ENCODE assay signal across 2 cellular contexts in the genomic region with DNA sequence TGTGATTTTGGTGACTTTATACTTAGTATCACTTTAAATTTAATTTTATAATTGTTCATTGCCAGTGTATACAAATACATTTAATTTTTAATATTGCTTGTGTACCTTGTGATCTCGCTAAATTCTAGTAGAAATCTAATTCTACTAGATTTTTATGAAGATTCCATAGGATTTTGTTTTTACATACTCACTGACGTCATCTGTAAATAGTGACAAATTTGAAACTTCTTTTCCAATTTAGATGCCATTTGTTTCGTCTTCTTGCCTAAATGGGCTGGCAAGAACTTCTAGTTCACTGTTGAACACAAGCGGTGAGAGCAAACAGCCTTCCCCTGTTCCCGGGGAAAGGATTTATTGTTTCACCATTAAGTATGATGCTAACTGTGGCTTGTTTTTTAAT.
TF ChIP-seq lines count a peak whose summit lies in the region.

No MANE protein-coding gene starts in this region.

TF ChIP-seq in HepG2, 621 proteins besides CTCF, POLR2A, EP300 and RAD21:
- TF ChIP-seq CREB1 (IDR thresholded peaks at IDR 0.05) (peak; percentile 73), CREB1 (CRISPR knock-in tag; IDR thresholded peaks at IDR 0.05) (no peak), NFE2L2 (IDR thresholded peaks at IDR 0.05; ENCODE audit: low read length) (no peak), ATF7 (IDR thresholded peaks at IDR 0.05) (peak; percentile 72), ATF7 (CRISPR knock-in tag; IDR thresholded peaks at IDR 0.05) (no peak)
- TF ChIP-seq, protein P1, sequence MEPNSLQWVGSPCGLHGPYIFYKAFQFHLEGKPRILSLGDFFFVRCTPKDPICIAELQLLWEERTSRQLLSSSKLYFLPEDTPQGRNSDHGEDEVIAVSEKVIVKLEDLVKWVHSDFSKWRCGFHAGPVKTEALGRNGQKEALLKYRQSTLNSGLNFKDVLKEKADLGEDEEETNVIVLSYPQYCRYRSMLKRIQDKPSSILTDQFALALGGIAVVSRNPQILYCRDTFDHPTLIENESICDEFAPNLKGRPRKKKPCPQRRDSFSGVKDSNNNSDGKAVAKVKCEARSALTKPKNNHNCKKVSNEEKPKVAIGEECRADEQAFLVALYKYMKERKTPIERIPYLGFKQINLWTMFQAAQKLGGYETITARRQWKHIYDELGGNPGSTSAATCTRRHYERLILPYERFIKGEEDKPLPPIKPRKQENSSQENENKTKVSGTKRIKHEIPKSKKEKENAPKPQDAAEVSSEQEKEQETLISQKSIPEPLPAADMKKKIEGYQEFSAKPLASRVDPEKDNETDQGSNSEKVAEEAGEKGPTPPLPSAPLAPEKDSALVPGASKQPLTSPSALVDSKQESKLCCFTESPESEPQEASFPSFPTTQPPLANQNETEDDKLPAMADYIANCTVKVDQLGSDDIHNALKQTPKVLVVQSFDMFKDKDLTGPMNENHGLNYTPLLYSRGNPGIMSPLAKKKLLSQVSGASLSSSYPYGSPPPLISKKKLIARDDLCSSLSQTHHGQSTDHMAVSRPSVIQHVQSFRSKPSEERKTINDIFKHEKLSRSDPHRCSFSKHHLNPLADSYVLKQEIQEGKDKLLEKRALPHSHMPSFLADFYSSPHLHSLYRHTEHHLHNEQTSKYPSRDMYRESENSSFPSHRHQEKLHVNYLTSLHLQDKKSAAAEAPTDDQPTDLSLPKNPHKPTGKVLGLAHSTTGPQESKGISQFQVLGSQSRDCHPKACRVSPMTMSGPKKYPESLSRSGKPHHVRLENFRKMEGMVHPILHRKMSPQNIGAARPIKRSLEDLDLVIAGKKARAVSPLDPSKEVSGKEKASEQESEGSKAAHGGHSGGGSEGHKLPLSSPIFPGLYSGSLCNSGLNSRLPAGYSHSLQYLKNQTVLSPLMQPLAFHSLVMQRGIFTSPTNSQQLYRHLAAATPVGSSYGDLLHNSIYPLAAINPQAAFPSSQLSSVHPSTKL (CRISPR knock-in tag; IDR thresholded peaks at IDR 0.05), result no peak

TF ChIP-seq in GM12878, 131 proteins besides CTCF, POLR2A, EP300 and RAD21:
- TF ChIP-seq MTA3 (IDR thresholded peaks at IDR 0.05; ENCODE audit: borderline replicate concordance, low read length) (no peak), ATF7 (IDR thresholded peaks at IDR 0.05; ENCODE audit: low read depth) (0 out of 2 replicates have a peak, but pooled peaks have one; percentile 12), BCL11A (IDR thresholded peaks at IDR 0.05; ENCODE audit: low read depth, low read length) (no peak), HDGF (IDR thresholded peaks at IDR 0.05) (no peak)
